8 cellular contexts compared by ENCODE assay signal in genomic region chr4:1520795-1521576, GRCh38.
DNase-seq lines count a peak whose midpoint lies in the region; ATAC-seq and TF ChIP-seq lines count a peak whose summit lies in the region.
"Not testable (repeated sequence)": the region's sequence is repeated elsewhere in the genome, so short reads cannot be mapped to it uniquely, and the experiment has no call there.

No MANE protein-coding gene starts in this region.

- TF ChIP-seq POLR2A in IMR-90 (IDR thresholded peaks at IDR 0.05; ENCODE audit: low read depth, low read length) = not testable (repeated sequence)

- not testable (repeated sequence) for H2BK120ac ChIP-seq in IMR-90 (ENCODE audit: low read depth, low read length)

- not testable (repeated sequence) for H3K4ac ChIP-seq in IMR-90 (ENCODE audit: low read depth, low read length)

- not testable (repeated sequence) for H3F3A ChIP-seq in neural progenitor cell (ENCODE audit: low read depth)

- H3K18ac ChIP-seq in IMR-90 (ENCODE audit: low read depth, low read length) = not testable (repeated sequence)

- TF ChIP-seq RAD21 in IMR-90 (IDR thresholded peaks at IDR 0.05; ENCODE audit: low read length) = not testable (repeated sequence)

- H3K79me2 ChIP-seq in neural progenitor cell (ENCODE audit: low read depth) = not testable (repeated sequence)

- H3K27ac ChIP-seq in IMR-90 (ENCODE audit: insufficient read depth, low read length); neural progenitor cell: not testable (repeated sequence)

- H4K20me1 ChIP-seq in IMR-90 (ENCODE audit: insufficient read depth, low read length); neural progenitor cell (ENCODE audit: low read depth): not testable (repeated sequence)

- H3K9me3 Mint-ChIP-seq in activated T-helper 1 cell treated with anti-CD3 and anti-CD28 coated beads, Interleukin-12 subunit alpha, Interleukin-12 subunit beta, Interleukin-2, Interleukin-4 antibody, amounts not matched to agents 30 ng/mL and 10 ng/mL and 1 ng/mL, durations not matched to agents 14 hours and 24 hours and 36 hours; stimulated activated naive CD8-positive, alpha-beta T cell treated with anti-CD3 and anti-CD28 coated beads, Interleukin-15, Interleukin-2, amounts not matched to agents 100 ng/mL and 50 ng/mL, for 24 hours: not testable (repeated sequence)
- peaks cover 10% of the 10 kb centered on the region for H3K9me3 Mint-ChIP-seq in neural progenitor cell

- not testable (repeated sequence) for H2BK15ac ChIP-seq in IMR-90 (ENCODE audit: low read depth, low read length)

- H3K36me3 ChIP-seq in IMR-90 (ENCODE audit: control insufficient read depth, insufficient read depth, low read length); neural progenitor cell: not testable (repeated sequence)

- H3K4me1 Mint-ChIP-seq in activated T-helper 1 cell treated with anti-CD3 and anti-CD28 coated beads, Interleukin-12 subunit alpha, Interleukin-12 subunit beta, Interleukin-2, Interleukin-4 antibody, amounts not matched to agents 30 ng/mL and 10 ng/mL and 1 ng/mL, durations not matched to agents 14 hours and 24 hours and 36 hours (ENCODE audit: low read depth); stimulated activated naive CD8-positive, alpha-beta T cell treated with anti-CD3 and anti-CD28 coated beads, Interleukin-15, Interleukin-2, amounts not matched to agents 100 ng/mL and 50 ng/mL, for 24 hours (ENCODE audit: low read depth): not testable (repeated sequence)
- H3K4me1 Mint-ChIP-seq in neural progenitor cell = peaks cover 21% of the 10 kb centered on the region

- not testable (repeated sequence) for H4K5ac ChIP-seq in IMR-90 (ENCODE audit: low read depth, low read length)

- not testable (repeated sequence) for TF ChIP-seq CTCF in IMR-90 (conservative IDR thresholded peaks at IDR 0.05; ENCODE audit: low read depth, low read length); neural progenitor cell (IDR thresholded peaks at IDR 0.05)

- not testable (repeated sequence) for H3K9me3 ChIP-seq in IMR-90 (ENCODE audit: control insufficient read depth, insufficient read depth, low read length); neural progenitor cell (ENCODE audit: low read depth)

- WGBS in IMR-90 (ENCODE audit: extremely low coverage in 2 of 2, insufficient read length in 1 of 2), 2 experiments = 9% methylated on average over 22 of the region's 79 CpGs; no CpG with 5 or more reads in 1 of the 2 experiments

- peak; percentile 61 for ATAC-seq in IMR-90 (ENCODE audit: low read depth)

- H2BK5ac ChIP-seq in IMR-90 (ENCODE audit: low read depth, low read length, poor library complexity, severe bottlenecking) = not testable (repeated sequence)

- not testable (repeated sequence) for BruUV-seq in IMR-90 (replicated peaks; lab: Mats Ljungman, UMichigan)

- not testable (repeated sequence) for H3K9ac ChIP-seq in IMR-90 (ENCODE audit: low read depth, low read length); neural progenitor cell

- H3K4me3 ChIP-seq in IMR-90 (ENCODE audit: insufficient read depth, low read depth, low read length) = not testable (repeated sequence)
- peak overlapping the region; percentile 15 for H3K4me3 ChIP-seq in neural progenitor cell

- H3K27me3 ChIP-seq in IMR-90 (ENCODE audit: control insufficient read depth, insufficient read depth, low read length) (peaks cover 78% of the 10 kb centered on the region), neural progenitor cell (peaks cover 62% of the 10 kb centered on the region)

- H3K4me3 Mint-ChIP-seq in activated T-helper 1 cell treated with anti-CD3 and anti-CD28 coated beads, Interleukin-12 subunit alpha, Interleukin-12 subunit beta, Interleukin-2, Interleukin-4 antibody, amounts not matched to agents 30 ng/mL and 10 ng/mL and 1 ng/mL, durations not matched to agents 14 hours and 24 hours and 36 hours = peak overlapping the region; percentile 45
- peak overlapping the region; percentile 72 for H3K4me3 Mint-ChIP-seq in neural progenitor cell
- peak overlapping the region; percentile 37 for H3K4me3 Mint-ChIP-seq in stimulated activated naive CD8-positive, alpha-beta T cell treated with anti-CD3 and anti-CD28 coated beads, Interleukin-15, Interleukin-2, amounts not matched to agents 100 ng/mL and 50 ng/mL, for 24 hours

- not testable (repeated sequence) for H4K8ac ChIP-seq in IMR-90 (ENCODE audit: low read depth in 2 of 2, low read length in 2 of 2)

- H3K79me1 ChIP-seq in IMR-90 (ENCODE audit: low read depth in 1 of 2, low read length in 2 of 2) = not testable (repeated sequence)

- POLR2A ChIA-PET in IMR-90 (lab: Charles Lee; ENCODE audit: unreplicated experiment) = not testable (repeated sequence)

- dilution Hi-C loops in IMR-90 (cut with HindIII; ENCODE audit: low sequenced_read_pairs, unreplicated experiment) = not testable (repeated sequence)

- peaks cover 15% of the 10 kb centered on the region for H3K27me3 Mint-ChIP-seq in activated T-helper 1 cell treated with anti-CD3 and anti-CD28 coated beads, Interleukin-12 subunit alpha, Interleukin-12 subunit beta, Interleukin-2, Interleukin-4 antibody, amounts not matched to agents 30 ng/mL and 10 ng/mL and 1 ng/mL, durations not matched to agents 14 hours and 24 hours and 36 hours (ENCODE audit: insufficient read depth)
- peaks cover 31% of the 10 kb centered on the region for H3K27me3 Mint-ChIP-seq in neural progenitor cell (ENCODE audit: insufficient read depth, low read depth)
- peaks cover 18% of the 10 kb centered on the region for H3K27me3 Mint-ChIP-seq in stimulated activated naive CD8-positive, alpha-beta T cell treated with anti-CD3 and anti-CD28 coated beads, Interleukin-15, Interleukin-2, amounts not matched to agents 100 ng/mL and 50 ng/mL, for 24 hours

- H3K27ac Mint-ChIP-seq in activated T-helper 1 cell treated with anti-CD3 and anti-CD28 coated beads, Interleukin-12 subunit alpha, Interleukin-12 subunit beta, Interleukin-2, Interleukin-4 antibody, amounts not matched to agents 30 ng/mL and 10 ng/mL and 1 ng/mL, durations not matched to agents 14 hours and 24 hours and 36 hours; stimulated activated naive CD8-positive, alpha-beta T cell treated with anti-CD3 and anti-CD28 coated beads, Interleukin-15, Interleukin-2, amounts not matched to agents 100 ng/mL and 50 ng/mL, for 24 hours: not testable (repeated sequence)
- H3K27ac Mint-ChIP-seq in neural progenitor cell = peak overlapping the region; percentile 57

- not testable (repeated sequence) for H2BK20ac ChIP-seq in IMR-90 (ENCODE audit: low read depth, low read length)

- H3K56ac ChIP-seq in IMR-90 (ENCODE audit: extremely low read depth, insufficient read depth, low read length) = not testable (repeated sequence)

- not testable (repeated sequence) for H3K14ac ChIP-seq in IMR-90 (replicated peaks; ENCODE audit: low read depth, low read length)

- DNase-seq in CD1c-positive myeloid dendritic cell (ENCODE audit: extremely low spot score) = peak; percentile 1
- not testable (repeated sequence) for DNase-seq in IMR-90; activated T-helper 1 cell treated with anti-CD3 and anti-CD28 coated beads, Interleukin-12 subunit alpha, Interleukin-12 subunit beta, Interleukin-2, Interleukin-4 antibody, amounts not matched to agents 30 ng/mL and 10 ng/mL and 1 ng/mL, durations not matched to agents 14 hours and 24 hours and 36 hours (ENCODE audit: low spot score)
- peak; percentile 41 for DNase-seq in SK-MEL-5 (ENCODE audit: low read depth, low spot score)
- DNase-seq in ecto neural progenitor cell (ENCODE audit: low spot score) = peak; percentile 66
- peak; percentile 72 for DNase-seq in iPS-NIHi7 (ENCODE audit: extremely low spot score)
- DNase-seq in neural progenitor cell (ENCODE audit: low spot score) = peak; percentile 76

- H3K4me2 ChIP-seq in IMR-90 (ENCODE audit: low read depth, low read length) (peak overlapping the region; percentile 31; the same call in 1 of the 2 replicates), neural progenitor cell (peak overlapping the region; percentile 43)

- not testable (repeated sequence) for H2AK9ac ChIP-seq in IMR-90 (replicated peaks; ENCODE audit: low read depth, low read length, poor library complexity)

- H3K23ac ChIP-seq in IMR-90 (ENCODE audit: low read depth, low read length) = not testable (repeated sequence)

- in situ Hi-C loops in IMR-90 (cut with MboI; ENCODE audit: low sequenced_read_pairs); SK-MEL-5 (cut with HindIII; ENCODE audit: low pct_unique_long_range_greater_than_20kb, low sequenced_read_pairs): not testable (repeated sequence)

- not testable (repeated sequence) for H3K4me1 ChIP-seq in IMR-90 (ENCODE audit: control insufficient read depth, insufficient read depth, low read length); neural progenitor cell

- not testable (repeated sequence) for H3K36me3 Mint-ChIP-seq in activated T-helper 1 cell treated with anti-CD3 and anti-CD28 coated beads, Interleukin-12 subunit alpha, Interleukin-12 subunit beta, Interleukin-2, Interleukin-4 antibody, amounts not matched to agents 30 ng/mL and 10 ng/mL and 1 ng/mL, durations not matched to agents 14 hours and 24 hours and 36 hours (ENCODE audit: low read depth); neural progenitor cell; stimulated activated naive CD8-positive, alpha-beta T cell treated with anti-CD3 and anti-CD28 coated beads, Interleukin-15, Interleukin-2, amounts not matched to agents 100 ng/mL and 50 ng/mL, for 24 hours (ENCODE audit: low read depth)

- intact Hi-C loops in IMR-90 (cut with micrococcal nuclease); activated T-helper 1 cell treated with anti-CD3 and anti-CD28 coated beads, Interleukin-12 subunit alpha, Interleukin-12 subunit beta, Interleukin-2, Interleukin-4 antibody, amounts not matched to agents 30 ng/mL and 10 ng/mL and 1 ng/mL, durations not matched to agents 14 hours and 24 hours and 36 hours (cut with micrococcal nuclease): not testable (repeated sequence)

- CTCF ChIA-PET in IMR-90 (lab: Yijun Ruan, JAX) = not testable (repeated sequence)

- H2AFZ ChIP-seq in IMR-90 (replicated peaks; ENCODE audit: low read length, poor library complexity) (peak overlapping the region; percentile 61), neural progenitor cell (replicated peaks) (peak overlapping the region; percentile 14)

- not testable (repeated sequence) for H3K9me1 ChIP-seq in IMR-90 (ENCODE audit: insufficient read depth, low read length)

- not testable (repeated sequence) for H4K91ac ChIP-seq in IMR-90 (ENCODE audit: insufficient read depth, low read depth, low read length)

- not testable (repeated sequence) for H2AK5ac ChIP-seq in IMR-90 (ENCODE audit: low read depth, low read length)
